In genomic region chr7:44581426-44581906, GRCh38 we compare ENCODE assay signal across 8 cellular contexts.
DNase-seq lines count a peak whose midpoint lies in the region; ATAC-seq and TF ChIP-seq lines count a peak whose summit lies in the region.

No MANE protein-coding gene starts in this region.

- peak overlapping the region; percentile 96 for H3K27ac ChIP-seq in RWPE1

- DNase-seq in NK-92 treated with Interleukin-12 subunit alpha and Interleukin-12 subunit beta, amount 100 ng/mL, for 24 hours (lab: John Stamatoyannopoulos, UW) = peak; percentile 37
- no peak for DNase-seq in NK-92 (lab: John Stamatoyannopoulos, UW; ENCODE audit: unreplicated experiment)
- no peak for DNase-seq in RWPE1 (ENCODE audit: low spot score)
- peak; percentile 9 for DNase-seq in amniotic epithelial cell (ENCODE audit: low read depth)
- peak; percentile 18 to 39 for DNase-seq in stimulated activated CD4-positive, alpha-beta T cell treated with anti-CD3 and anti-CD28 coated beads, Interleukin-15, amount 100 ng/mL, for 48 hours (ENCODE audit: low read depth in 2 of 2)
- no peak for DNase-seq in kidney glomerular epithelial cell (lab: John Stamatoyannopoulos, UW)

- TF ChIP-seq CTCF in RWPE1 (conservative IDR thresholded peaks at IDR 0.05; ENCODE audit: low read depth) = no peak

- H3K4me3 ChIP-seq in iPS-18c (ENCODE audit: insufficient read depth, low read depth, low read length) = peak overlapping the region; percentile 93

- POLR2A ChIA-PET in RWPE1 (lab: Yijun Ruan, JAX; ENCODE audit: low non-redundant PET) = no interaction called here

- H3K9me3 ChIP-seq in iPS-18c (ENCODE audit: control insufficient read depth, insufficient read depth, low read length) = peaks cover 2% of the 10 kb centered on the region

- CTCF ChIA-PET in RWPE1 (lab: Yijun Ruan, JAX) = interaction anchor here (0.7 to 1.4 kb wide), 3 partner anchors 16 to 367 kb away, joined by 3 to 4 read pairs (median 3); no protein-coding TSS in a partner anchor

- ATAC-seq in HG02885 (IDR thresholded peaks at IDR 0.05; ENCODE audit: poor library complexity, unreplicated experiment) = peak; percentile 38

Comparison
In these comparisons a context has a peak if more than half of its experiments do, and no peak if none do; other contexts are left out.
1. DNase-seq: peak in NK-92 treated with Interleukin-12 subunit alpha and Interleukin-12 subunit beta, amount 100 ng/mL, for 24 hours (single experiment), amniotic epithelial cell (single experiment) and stimulated activated CD4-positive, alpha-beta T cell treated with anti-CD3 and anti-CD28 coated beads, Interleukin-15, amount 100 ng/mL, for 48 hours (2 of 2); none in NK-92 (single experiment), RWPE1 (single experiment) and kidney glomerular epithelial cell (single experiment).